Comparison of ENCODE assay signal across 10 cellular contexts in the genomic region with DNA sequence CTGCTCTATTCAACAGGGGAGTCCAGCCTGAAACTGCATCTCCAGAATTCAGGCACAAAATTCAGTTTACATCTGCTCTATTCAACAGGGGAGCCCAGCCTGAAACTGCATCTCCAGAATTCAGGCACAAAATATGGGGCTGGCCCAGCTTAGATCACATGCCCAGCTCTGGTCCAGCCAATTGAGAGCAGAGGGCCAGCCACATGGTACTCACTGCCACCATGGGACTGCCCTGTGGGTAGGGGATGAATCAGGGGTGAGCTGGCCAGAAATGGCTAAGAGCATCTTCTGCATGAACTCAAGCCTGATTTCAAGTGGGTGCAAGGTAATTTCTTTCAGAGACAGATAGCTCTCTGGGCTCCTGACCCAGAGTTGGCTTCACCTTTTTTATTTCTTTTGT.
A peak's percentile ranks its signal among the peaks of the same experiment; 100 is the strongest.
DNase-seq lines count a peak whose midpoint lies in the region; ATAC-seq and TF ChIP-seq lines count a peak whose summit lies in the region.
"Had no signal": no experiment of that assay in that cellular context is flagged by ENCODE, and none has a peak within 500 bp of the region (broad histone marks: within the 10 kb centered on the region; RNA-seq: fewer than 3 reads in every experiment).

No MANE protein-coding gene starts in this region.

- H3K27me3 ChIP-seq in layer of hippocampus (ENCODE audit: control insufficient read depth, insufficient read depth, low read length), result no peaks in the 10 kb centered on the region
- H3K27me3 ChIP-seq in thoracic aorta (replicated peaks; ENCODE audit: insufficient read depth), result no peaks in the 10 kb centered on the region

- H3K4me3 Mint-ChIP-seq in activated T-cell treated with anti-CD3 and anti-CD28 coated beads, Interleukin-2, amount 50 U/mL, for 4 hours, result peak overlapping the region; percentile 67
- no peak overlapping the region for H3K4me3 Mint-ChIP-seq in activated T-cell treated with anti-CD3 and anti-CD28 coated beads, Interleukin-2, amount 50 U/mL, for 24 hours
- peak overlapping the region; percentile 55 for H3K4me3 Mint-ChIP-seq in activated T-helper 1 cell treated with anti-CD3 and anti-CD28 coated beads, Interleukin-12 subunit alpha, Interleukin-12 subunit beta, Interleukin-2, Interleukin-4 antibody, amounts not matched to agents 30 ng/mL and 10 ng/mL and 1 ng/mL, durations not matched to agents 14 hours and 24 hours and 36 hours
- H3K4me3 Mint-ChIP-seq in chondrocyte (ENCODE audit: unreplicated experiment), result no peak overlapping the region

- no peaks in the 10 kb centered on the region for H3K27me3 Mint-ChIP-seq in activated T-cell treated with anti-CD3 and anti-CD28 coated beads, Interleukin-2, amount 50 U/mL, for 4 hours (ENCODE audit: low read depth)
- H3K27me3 Mint-ChIP-seq in activated T-cell treated with anti-CD3 and anti-CD28 coated beads, Interleukin-2, amount 50 U/mL, for 24 hours, result no peaks in the 10 kb centered on the region
- H3K27me3 Mint-ChIP-seq in activated T-helper 1 cell treated with anti-CD3 and anti-CD28 coated beads, Interleukin-12 subunit alpha, Interleukin-12 subunit beta, Interleukin-2, Interleukin-4 antibody, amounts not matched to agents 30 ng/mL and 10 ng/mL and 1 ng/mL, durations not matched to agents 14 hours and 24 hours and 36 hours (ENCODE audit: insufficient read depth), result peaks cover 5% of the 10 kb centered on the region
- no peaks in the 10 kb centered on the region for H3K27me3 Mint-ChIP-seq in chondrocyte (ENCODE audit: low read depth)

- DNase-seq in activated T-cell treated with anti-CD3 and anti-CD28 coated beads, Interleukin-2, amount 50 U/mL, for 4 hours, result no peak
- DNase-seq in activated T-cell treated with anti-CD3 and anti-CD28 coated beads, Interleukin-2, amount 50 U/mL, for 24 hours, result no peak
- DNase-seq in activated T-helper 1 cell treated with anti-CD3 and anti-CD28 coated beads, Interleukin-12 subunit alpha, Interleukin-12 subunit beta, Interleukin-2, Interleukin-4 antibody, amounts not matched to agents 30 ng/mL and 10 ng/mL and 1 ng/mL, durations not matched to agents 14 hours and 24 hours and 36 hours (ENCODE audit: low spot score), result no peak
- no peak for DNase-seq in thoracic aorta (ENCODE audit: low spot score)
- DNase-seq in NCI-H2081 treated with DMSO at 0.1 percent for 48 hours (lab: John Stamatoyannopoulos, UW), result no peak
- no peak for DNase-seq in chondrocyte (ENCODE audit: low spot score)
- DNase-seq: NK-92 treated with Interleukin-12 subunit alpha and Interleukin-12 subunit beta, amount 100 ng/mL, for 24 hours had no signal

- no peak overlapping the region for H3K27ac Mint-ChIP-seq in activated T-cell treated with anti-CD3 and anti-CD28 coated beads, Interleukin-2, amount 50 U/mL, for 24 hours
- H3K27ac Mint-ChIP-seq in activated T-helper 1 cell treated with anti-CD3 and anti-CD28 coated beads, Interleukin-12 subunit alpha, Interleukin-12 subunit beta, Interleukin-2, Interleukin-4 antibody, amounts not matched to agents 30 ng/mL and 10 ng/mL and 1 ng/mL, durations not matched to agents 14 hours and 24 hours and 36 hours, result peak overlapping the region; percentile 64
- no peak overlapping the region for H3K27ac Mint-ChIP-seq in chondrocyte (ENCODE audit: unreplicated experiment)

- H3K36me3 ChIP-seq in thoracic aorta, result no peaks in the 10 kb centered on the region

- H3K9me3 ChIP-seq in thoracic aorta, result no peaks in the 10 kb centered on the region

- H3K36me3 Mint-ChIP-seq in activated T-cell treated with anti-CD3 and anti-CD28 coated beads, Interleukin-2, amount 50 U/mL, for 4 hours (ENCODE audit: insufficient read depth), result no peaks in the 10 kb centered on the region
- H3K36me3 Mint-ChIP-seq in activated T-cell treated with anti-CD3 and anti-CD28 coated beads, Interleukin-2, amount 50 U/mL, for 24 hours (ENCODE audit: low read depth), result no peaks in the 10 kb centered on the region
- H3K36me3 Mint-ChIP-seq in activated T-helper 1 cell treated with anti-CD3 and anti-CD28 coated beads, Interleukin-12 subunit alpha, Interleukin-12 subunit beta, Interleukin-2, Interleukin-4 antibody, amounts not matched to agents 30 ng/mL and 10 ng/mL and 1 ng/mL, durations not matched to agents 14 hours and 24 hours and 36 hours (ENCODE audit: low read depth), result peaks cover 4% of the 10 kb centered on the region
- no peaks in the 10 kb centered on the region for H3K36me3 Mint-ChIP-seq in chondrocyte (ENCODE audit: low read depth)

- peak overlapping the region; percentile 94 for H3K27ac ChIP-seq in layer of hippocampus (ENCODE audit: low read depth, low read length)
- peak overlapping the region; percentile 97 to 99 for H3K27ac ChIP-seq in thoracic aorta
- H3K27ac ChIP-seq: C4-2B had no signal

- no peak overlapping the region for H3K4me3 ChIP-seq in thoracic aorta

- peaks cover 6 to 28% of the 10 kb centered on the region in 2 donors for H3K4me1 ChIP-seq in thoracic aorta (ENCODE audit: control insufficient read depth in 1 of 2, low read depth in 2 of 2)

- intact Hi-C loops in activated T-helper 1 cell treated with anti-CD3 and anti-CD28 coated beads, Interleukin-12 subunit alpha, Interleukin-12 subunit beta, Interleukin-2, Interleukin-4 antibody, amounts not matched to agents 30 ng/mL and 10 ng/mL and 1 ng/mL, durations not matched to agents 14 hours and 24 hours and 36 hours (cut with micrococcal nuclease), result no loop called here

- H3K9me3 Mint-ChIP-seq in activated T-cell treated with anti-CD3 and anti-CD28 coated beads, Interleukin-2, amount 50 U/mL, for 4 hours, result no peaks in the 10 kb centered on the region
- no peaks in the 10 kb centered on the region for H3K9me3 Mint-ChIP-seq in activated T-cell treated with anti-CD3 and anti-CD28 coated beads, Interleukin-2, amount 50 U/mL, for 24 hours
- H3K9me3 Mint-ChIP-seq in activated T-helper 1 cell treated with anti-CD3 and anti-CD28 coated beads, Interleukin-12 subunit alpha, Interleukin-12 subunit beta, Interleukin-2, Interleukin-4 antibody, amounts not matched to agents 30 ng/mL and 10 ng/mL and 1 ng/mL, durations not matched to agents 14 hours and 24 hours and 36 hours, result no peaks in the 10 kb centered on the region
- no peaks in the 10 kb centered on the region for H3K9me3 Mint-ChIP-seq in chondrocyte (ENCODE audit: low read depth)

- H3K4me1 Mint-ChIP-seq in activated T-cell treated with anti-CD3 and anti-CD28 coated beads, Interleukin-2, amount 50 U/mL, for 4 hours (ENCODE audit: low read depth), result peaks cover 21% of the 10 kb centered on the region
- H3K4me1 Mint-ChIP-seq in activated T-cell treated with anti-CD3 and anti-CD28 coated beads, Interleukin-2, amount 50 U/mL, for 24 hours (ENCODE audit: low read depth), result peaks cover 39% of the 10 kb centered on the region
- peaks cover 41% of the 10 kb centered on the region for H3K4me1 Mint-ChIP-seq in activated T-helper 1 cell treated with anti-CD3 and anti-CD28 coated beads, Interleukin-12 subunit alpha, Interleukin-12 subunit beta, Interleukin-2, Interleukin-4 antibody, amounts not matched to agents 30 ng/mL and 10 ng/mL and 1 ng/mL, durations not matched to agents 14 hours and 24 hours and 36 hours (ENCODE audit: low read depth)
- peaks cover 33% of the 10 kb centered on the region for H3K4me1 Mint-ChIP-seq in chondrocyte (ENCODE audit: low read depth)

- TF ChIP-seq CTCF in thoracic aorta (IDR thresholded peaks at IDR 0.05), result no peak
- no peak for TF ChIP-seq CTCF in chondrocyte (IDR thresholded peaks at IDR 0.05)

- ATAC-seq in activated T-cell treated with anti-CD3 and anti-CD28 coated beads, Interleukin-2, amount 50 U/mL, for 4 hours, result no peak
- ATAC-seq in thoracic aorta (ENCODE audit: insufficient number of reproducible peaks, low FRiP score, low read depth) (no peak), GM18861 (IDR thresholded peaks at IDR 0.05; ENCODE audit: unreplicated experiment) (no peak)

Comparison
In these comparisons a context has a peak if more than half of its experiments do, and no peak if none do; other contexts are left out.
1. H3K4me3 Mint-ChIP-seq: peak in activated T-cell treated with anti-CD3 and anti-CD28 coated beads, Interleukin-2, amount 50 U/mL, for 4 hours (single experiment) and activated T-helper 1 cell treated with anti-CD3 and anti-CD28 coated beads, Interleukin-12 subunit alpha, Interleukin-12 subunit beta, Interleukin-2, Interleukin-4 antibody, amounts not matched to agents 30 ng/mL and 10 ng/mL and 1 ng/mL, durations not matched to agents 14 hours and 24 hours and 36 hours (single experiment); none in activated T-cell treated with anti-CD3 and anti-CD28 coated beads, Interleukin-2, amount 50 U/mL, for 24 hours (single experiment) and chondrocyte (single experiment).